In genomic region chr9:15834541-15834940, GRCh38 we compare ENCODE assay signal across 1 cellular context.
TF ChIP-seq lines count a peak whose summit lies in the region.

No MANE protein-coding gene starts in this region.

TF ChIP-seq in IMR-90, 13 proteins besides CTCF, POLR2A, EP300 and RAD21 (continued from another document):
- TF ChIP-seq SMC3 (IDR thresholded peaks at IDR 0.05; ENCODE audit: low read depth, low read length) (no peak), RCOR1 (IDR thresholded peaks at IDR 0.05; ENCODE audit: insufficient replicate concordance, low read length) (no peak)
